ENCODE assay signal across 1 cellular context in the genomic region with DNA sequence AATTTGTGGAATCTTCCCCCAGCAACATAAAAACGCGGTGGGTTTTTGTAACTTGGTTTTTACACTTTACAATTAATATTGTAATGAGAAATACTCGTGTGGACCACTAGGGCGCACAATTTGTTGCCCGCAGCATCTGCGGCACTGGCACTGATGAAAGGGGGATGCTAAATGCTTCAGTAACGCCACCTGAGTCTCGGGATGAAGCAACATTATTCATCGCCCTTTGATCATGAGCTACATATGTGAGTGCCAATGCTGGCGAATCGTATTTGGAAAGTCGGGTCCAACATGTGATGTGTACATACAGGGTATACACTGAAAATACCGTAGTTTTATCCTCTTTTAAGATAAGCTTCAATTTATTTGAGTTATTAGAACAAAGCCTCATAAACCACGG.
A peak's percentile ranks its signal among the peaks of the same experiment; 100 is the strongest.
TF ChIP-seq lines count a peak whose summit lies in the region.

No MANE protein-coding gene starts in this region.

TF ChIP-seq in HepG2, 621 proteins besides CTCF, POLR2A, EP300 and RAD21 (continued from another document):
- TF ChIP-seq, protein P1, sequence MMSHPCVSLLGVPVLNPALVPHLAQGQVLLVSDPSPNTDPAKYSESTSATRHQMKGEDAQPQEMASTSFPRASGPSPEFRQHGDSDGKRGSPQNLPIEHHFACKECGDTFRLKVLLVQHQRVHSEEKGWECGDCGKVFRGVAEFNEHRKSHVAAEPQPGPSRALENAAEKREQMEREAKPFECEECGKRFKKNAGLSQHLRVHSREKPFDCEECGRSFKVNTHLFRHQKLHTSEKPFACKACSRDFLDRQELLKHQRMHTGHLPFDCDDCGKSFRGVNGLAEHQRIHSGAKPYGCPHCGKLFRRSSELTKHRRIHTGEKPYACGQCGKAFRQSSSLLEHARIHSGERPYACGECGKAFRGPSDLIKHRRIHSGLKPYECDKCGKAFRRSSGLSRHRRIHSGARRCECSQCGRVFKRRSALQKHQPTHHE (CRISPR knock-in tag; IDR thresholded peaks at IDR 0.05; ENCODE audit: borderline replicate concordance): no peak
- peak; percentile 39; the same call in 1 of the 2 replicates for TF ChIP-seq RCOR2 (CRISPR knock-in tag; IDR thresholded peaks at IDR 0.05)
- TF ChIP-seq TARDBP (CRISPR knock-in tag; IDR thresholded peaks at IDR 0.05): 0 out of 2 replicates have a peak, but pooled peaks have one; percentile 45
- no peak for TF ChIP-seq RFX3 (CRISPR knock-in tag; IDR thresholded peaks at IDR 0.05)
- no peak for TF ChIP-seq SNAPC2 (CRISPR knock-in tag; IDR thresholded peaks at IDR 0.05)
- no peak for TF ChIP-seq YY1 (IDR thresholded peaks at IDR 0.05; ENCODE audit: insufficient read depth, insufficient replicate concordance, low read depth, low read length)
- peak; percentile 59 for TF ChIP-seq XRCC5 (optimal IDR thresholded peaks at IDR 0.05; ENCODE audit: low read length)
- peak; percentile 61 for TF ChIP-seq SALL1 (CRISPR knock-in tag; IDR thresholded peaks at IDR 0.05)
- TF ChIP-seq ZNF550 (CRISPR knock-in tag; IDR thresholded peaks at IDR 0.05; ENCODE audit: borderline replicate concordance): no peak
- TF ChIP-seq, protein P2, sequence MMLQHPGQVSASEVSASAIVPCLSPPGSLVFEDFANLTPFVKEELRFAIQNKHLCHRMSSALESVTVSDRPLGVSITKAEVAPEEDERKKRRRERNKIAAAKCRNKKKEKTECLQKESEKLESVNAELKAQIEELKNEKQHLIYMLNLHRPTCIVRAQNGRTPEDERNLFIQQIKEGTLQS (CRISPR knock-in tag; IDR thresholded peaks at IDR 0.05): no peak
- TF ChIP-seq JDP2 (CRISPR knock-in tag; IDR thresholded peaks at IDR 0.05; ENCODE audit: borderline replicate concordance): no peak
- TF ChIP-seq CEBPB (IDR thresholded peaks at IDR 0.05; ENCODE audit: borderline replicate concordance, low read depth, low read length): peak; percentile 94
- TF ChIP-seq, protein P3, sequence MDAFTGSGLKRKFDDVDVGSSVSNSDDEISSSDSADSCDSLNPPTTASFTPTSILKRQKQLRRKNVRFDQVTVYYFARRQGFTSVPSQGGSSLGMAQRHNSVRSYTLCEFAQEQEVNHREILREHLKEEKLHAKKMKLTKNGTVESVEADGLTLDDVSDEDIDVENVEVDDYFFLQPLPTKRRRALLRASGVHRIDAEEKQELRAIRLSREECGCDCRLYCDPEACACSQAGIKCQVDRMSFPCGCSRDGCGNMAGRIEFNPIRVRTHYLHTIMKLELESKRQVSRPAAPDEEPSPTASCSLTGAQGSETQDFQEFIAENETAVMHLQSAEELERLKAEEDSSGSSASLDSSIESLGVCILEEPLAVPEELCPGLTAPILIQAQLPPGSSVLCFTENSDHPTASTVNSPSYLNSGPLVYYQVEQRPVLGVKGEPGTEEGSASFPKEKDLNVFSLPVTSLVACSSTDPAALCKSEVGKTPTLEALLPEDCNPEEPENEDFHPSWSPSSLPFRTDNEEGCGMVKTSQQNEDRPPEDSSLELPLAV (CRISPR knock-in tag; conservative IDR thresholded peaks at IDR 0.05; ENCODE audit: low read depth): no peak
- TF ChIP-seq NKX3-1 (CRISPR knock-in tag; IDR thresholded peaks at IDR 0.05): no peak
- TF ChIP-seq PRMT3 (CRISPR knock-in tag; IDR thresholded peaks at IDR 0.05; ENCODE audit: borderline replicate concordance, low read depth): no peak
- TF ChIP-seq, protein P4, sequence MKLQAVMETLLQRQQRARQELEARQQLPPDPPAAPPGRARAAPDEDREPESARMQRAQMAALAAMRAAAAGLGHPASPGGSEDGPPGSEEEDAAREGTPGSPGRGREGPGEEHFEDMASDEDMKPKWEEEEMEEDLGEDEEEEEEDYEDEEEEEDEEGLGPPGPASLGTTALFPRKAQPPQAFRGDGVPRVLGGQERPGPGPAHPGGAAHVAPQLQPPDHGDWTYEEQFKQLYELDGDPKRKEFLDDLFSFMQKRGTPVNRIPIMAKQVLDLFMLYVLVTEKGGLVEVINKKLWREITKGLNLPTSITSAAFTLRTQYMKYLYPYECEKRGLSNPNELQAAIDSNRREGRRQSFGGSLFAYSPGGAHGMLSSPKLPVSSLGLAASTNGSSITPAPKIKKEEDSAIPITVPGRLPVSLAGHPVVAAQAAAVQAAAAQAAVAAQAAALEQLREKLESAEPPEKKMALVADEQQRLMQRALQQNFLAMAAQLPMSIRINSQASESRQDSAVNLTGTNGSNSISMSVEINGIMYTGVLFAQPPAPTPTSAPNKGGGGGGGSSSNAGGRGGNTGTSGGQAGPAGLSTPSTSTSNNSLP (IDR thresholded peaks at IDR 0.05; ENCODE audit: low read depth, low read length): peak; percentile 94
- no peak for TF ChIP-seq PLRG1 (conservative IDR thresholded peaks at IDR 0.05)
- peak; percentile 39; the same call in 1 of the 2 replicates for TF ChIP-seq MED1 (CRISPR knock-in tag; IDR thresholded peaks at IDR 0.05)
- peak; percentile 29; the same call in 1 of the 2 replicates for TF ChIP-seq HDAC2 (CRISPR knock-in tag; IDR thresholded peaks at IDR 0.05)
